In genomic region chr10:124647421-124648130, GRCh38 we compare ENCODE assay signal across 8 cellular contexts.
DNase-seq lines count a peak whose midpoint lies in the region; ATAC-seq and TF ChIP-seq lines count a peak whose summit lies in the region.

No MANE protein-coding gene starts in this region.

- ATAC-seq in Right ventricle myocardium superior (ENCODE audit: poor library complexity) = peak; percentile 40

- no peaks in the 10 kb centered on the region for H3K27me3 Mint-ChIP-seq in activated T-helper 2 cell treated with anti-CD3 and anti-CD28 coated beads, Interferon-gamma antibody, Interleukin-2, Interleukin-4, amounts not matched to agents 10 μg/mL and 5 μg/mL and 100 μg/mL, durations not matched to agents 14 hours and 24 hours and 36 hours (ENCODE audit: low read depth)

- H3K4me2 ChIP-seq in OCI-LY7 (ENCODE audit: low read length) (peak overlapping the region; percentile 56), smooth muscle cell (no peak overlapping the region)

- POLR2A ChIA-PET in OCI-LY7 (lab: Charles Lee) = interaction anchor here (1.0 kb wide), 2 partner anchors 39 to 94 kb away, joined by 3 to 5 read pairs; no protein-coding TSS in a partner anchor

- no TSS peak for BruUV-seq in OCI-LY7 (replicated peaks; lab: Mats Ljungman, UMichigan)

- DNase-seq in GM12865 (ENCODE audit: low read depth) (peak; percentile 86), HCEC 1CT (peak; percentile 25), OCI-LY7 (ENCODE audit: low spot score) (peak; percentile 80), Right ventricle myocardium superior (peak; percentile 87), smooth muscle cell (lab: John Stamatoyannopoulos, UW; ENCODE audit: unreplicated experiment) (no peak), midbrain (lab: John Stamatoyannopoulos, UW) (no peak), NCI-H446 treated with DMSO at 0.1 percent for 48 hours (lab: John Stamatoyannopoulos, UW) (no peak)
- DNase-seq in activated T-helper 2 cell treated with anti-CD3 and anti-CD28 coated beads, Interferon-gamma antibody, Interleukin-2, Interleukin-4, amounts not matched to agents 10 μg/mL and 5 μg/mL and 100 μg/mL, durations not matched to agents 14 hours and 24 hours and 36 hours (ENCODE audit: low spot score) = peak; percentile 70

- WGBS in smooth muscle cell (ENCODE audit: low lambda C conversion rate) = 74% methylated on average over 9 of the region's 9 CpGs

- H3K27ac ChIP-seq in OCI-LY7 (ENCODE audit: low read depth, low read length, poor library complexity, severe bottlenecking) = peak overlapping the region; percentile 38
- peak overlapping the region; percentile 49 for H3K27ac ChIP-seq in smooth muscle cell (ENCODE audit: low read depth)

- intact Hi-C loops in OCI-LY7 (cut with micrococcal nuclease; ENCODE audit: unreplicated experiment) (loop anchor here (5.0 kb wide), 1 partner anchor 95 kb away; the partner anchor contains the start of gene FAM53B), Right ventricle myocardium superior (cut with DNase I) (loop anchor here (5.0 kb wide), 2 partner anchors 55 to 95 kb away; partner anchors contain the start of gene FAM53B)
- intact Hi-C loops in activated T-helper 2 cell treated with anti-CD3 and anti-CD28 coated beads, Interferon-gamma antibody, Interleukin-2, Interleukin-4, amounts not matched to agents 10 μg/mL and 5 μg/mL and 100 μg/mL, durations not matched to agents 14 hours and 24 hours and 36 hours (cut with micrococcal nuclease) = loop anchor here (1.0 to 2.0 kb wide), 3 partner anchors 42 to 93 kb away; no protein-coding TSS in a partner anchor

- no peaks in the 10 kb centered on the region for H3K9me2 ChIP-seq in OCI-LY7 (ENCODE audit: insufficient read depth, low read length)

- H3K4me3 Mint-ChIP-seq in activated T-helper 2 cell treated with anti-CD3 and anti-CD28 coated beads, Interferon-gamma antibody, Interleukin-2, Interleukin-4, amounts not matched to agents 10 μg/mL and 5 μg/mL and 100 μg/mL, durations not matched to agents 14 hours and 24 hours and 36 hours (ENCODE audit: low read depth) = peak overlapping the region; percentile 54

- H4K20me1 ChIP-seq in OCI-LY7 (ENCODE audit: insufficient read depth, low read length) = no peaks in the 10 kb centered on the region
- peaks cover 53% of the 10 kb centered on the region for H4K20me1 ChIP-seq in smooth muscle cell (ENCODE audit: low read depth)

- H3K27ac Mint-ChIP-seq in activated T-helper 2 cell treated with anti-CD3 and anti-CD28 coated beads, Interferon-gamma antibody, Interleukin-2, Interleukin-4, amounts not matched to agents 10 μg/mL and 5 μg/mL and 100 μg/mL, durations not matched to agents 14 hours and 24 hours and 36 hours = peak overlapping the region; percentile 84

- H3K4me1 ChIP-seq in OCI-LY7 (ENCODE audit: insufficient read depth, low read length, poor library complexity, severe bottlenecking) (peaks cover 25% of the 10 kb centered on the region), smooth muscle cell (ENCODE audit: low read depth) (peaks cover 34% of the 10 kb centered on the region)

- H3K9ac ChIP-seq in smooth muscle cell (ENCODE audit: low read depth) = no peak overlapping the region

- TF ChIP-seq CTCF in GM12865 (IDR thresholded peaks at IDR 0.05; ENCODE audit: insufficient read depth, low read depth, low read length, missing control alignments) (peak; percentile 57), OCI-LY7 (conservative IDR thresholded peaks at IDR 0.05; ENCODE audit: low read length) (peak; percentile 66), smooth muscle cell (IDR thresholded peaks at IDR 0.05; ENCODE audit: borderline replicate concordance, insufficient read depth, poor library complexity, severe bottlenecking) (no peak)

- peaks cover 25% of the 10 kb centered on the region; the same call in 1 of the 2 replicates for H3K79me2 ChIP-seq in OCI-LY7 (ENCODE audit: insufficient read depth, low read depth, low read length)
- no peaks in the 10 kb centered on the region for H3K79me2 ChIP-seq in smooth muscle cell (ENCODE audit: low read depth)

- H2AFZ ChIP-seq in OCI-LY7 (ENCODE audit: low read length) (no peak overlapping the region), smooth muscle cell (ENCODE audit: low read depth) (no peak overlapping the region)

- H3F3A ChIP-seq in smooth muscle cell (ENCODE audit: low read depth) = no peaks in the 10 kb centered on the region

- H3K9me3 Mint-ChIP-seq in activated T-helper 2 cell treated with anti-CD3 and anti-CD28 coated beads, Interferon-gamma antibody, Interleukin-2, Interleukin-4, amounts not matched to agents 10 μg/mL and 5 μg/mL and 100 μg/mL, durations not matched to agents 14 hours and 24 hours and 36 hours = no peaks in the 10 kb centered on the region

- H3K9me3 ChIP-seq in OCI-LY7 (ENCODE audit: low read length) (no peaks in the 10 kb centered on the region), smooth muscle cell (replicated peaks; ENCODE audit: low read depth) (no peaks in the 10 kb centered on the region)

- H3K36me3 ChIP-seq in OCI-LY7 (ENCODE audit: insufficient read depth, low read length) (peaks cover 50% of the 10 kb centered on the region; the same call in 1 of the 2 replicates), smooth muscle cell (ENCODE audit: low read depth) (no peaks in the 10 kb centered on the region)

- H3K36me3 Mint-ChIP-seq in activated T-helper 2 cell treated with anti-CD3 and anti-CD28 coated beads, Interferon-gamma antibody, Interleukin-2, Interleukin-4, amounts not matched to agents 10 μg/mL and 5 μg/mL and 100 μg/mL, durations not matched to agents 14 hours and 24 hours and 36 hours (ENCODE audit: low read depth) = peaks cover 21% of the 10 kb centered on the region

- peak overlapping the region; percentile 10; the same call in 1 of the 2 replicates for H3K4me3 ChIP-seq in GM12865 (ENCODE audit: low read depth, low read length)
- H3K4me3 ChIP-seq in OCI-LY7 (ENCODE audit: low read depth, low read length, poor library complexity, severe bottlenecking) = peak overlapping the region; percentile 20
- H3K4me3 ChIP-seq in smooth muscle cell = no peak overlapping the region

- no peaks in the 10 kb centered on the region for H3K27me3 ChIP-seq in smooth muscle cell (ENCODE audit: low read depth)

- H3K4me1 Mint-ChIP-seq in activated T-helper 2 cell treated with anti-CD3 and anti-CD28 coated beads, Interferon-gamma antibody, Interleukin-2, Interleukin-4, amounts not matched to agents 10 μg/mL and 5 μg/mL and 100 μg/mL, durations not matched to agents 14 hours and 24 hours and 36 hours (ENCODE audit: low read depth) = peaks cover 58% of the 10 kb centered on the region

- CTCF ChIA-PET in OCI-LY7 (lab: Charles Lee; ENCODE audit: unreplicated experiment) = interaction anchor here (0.6 to 1.4 kb wide), 3 partner anchors 71 to 94 kb away, joined by 3 to 4 read pairs (median 4); no protein-coding TSS in a partner anchor

Comparison
In these comparisons a context has a peak if more than half of its experiments do, and no peak if none do; other contexts are left out.
1. DNase-seq: peak in GM12865 (single experiment), HCEC 1CT (single experiment), OCI-LY7 (single experiment), activated T-helper 2 cell treated with anti-CD3 and anti-CD28 coated beads, Interferon-gamma antibody, Interleukin-2, Interleukin-4, amounts not matched to agents 10 μg/mL and 5 μg/mL and 100 μg/mL, durations not matched to agents 14 hours and 24 hours and 36 hours (single experiment) and Right ventricle myocardium superior (single experiment); none in smooth muscle cell (single experiment), midbrain (single experiment) and NCI-H446 treated with DMSO at 0.1 percent for 48 hours (single experiment).